Comparison of ENCODE assay signal across 14 cellular contexts in genomic region chr2:67389286-67389685, GRCh38. TPM values are rescaled to one million over a fixed set of nuclear protein-coding genes. Genes with fewer than 3 reads are reported as not detected.
DNase-seq lines count a peak whose midpoint lies in the region; ATAC-seq and TF ChIP-seq lines count a peak whose summit lies in the region.
"Had no signal": no experiment of that assay in that cellular context is flagged by ENCODE, and none has a peak within 500 bp of the region (broad histone marks: within the 10 kb centered on the region; RNA-seq: fewer than 3 reads in every experiment).

No MANE protein-coding gene starts in this region.

- no peaks in the 10 kb centered on the region for H3K36me3 ChIP-seq in right atrium auricular region
- no peaks in the 10 kb centered on the region for H3K36me3 ChIP-seq in heart left ventricle
- no peaks in the 10 kb centered on the region for H3K36me3 ChIP-seq in endodermal cell (ENCODE audit: control insufficient read depth, insufficient read depth, low read length)
- no peaks in the 10 kb centered on the region for H3K36me3 ChIP-seq in lower lobe of right lung
- H3K36me3 ChIP-seq: pancreas, Peyer's patch had no signal

- H3K27me3 ChIP-seq in right atrium auricular region: no peaks in the 10 kb centered on the region
- H3K27me3 ChIP-seq in heart left ventricle: no peaks in the 10 kb centered on the region
- no peaks in the 10 kb centered on the region for H3K27me3 ChIP-seq in endodermal cell (ENCODE audit: control insufficient read depth, insufficient read depth, low read length, poor library complexity, severe bottlenecking)
- no peaks in the 10 kb centered on the region for H3K27me3 ChIP-seq in lower lobe of right lung (ENCODE audit: low read depth)
- H3K27me3 ChIP-seq: pancreas, Peyer's patch had no signal

- no peak for DNase-seq in right atrium auricular region (ENCODE audit: low spot score)
- no peak for DNase-seq in heart left ventricle
- no peak for DNase-seq in endodermal cell
- no peak for DNase-seq in lower lobe of right lung
- DNase-seq in GDM1 (lab: John Stamatoyannopoulos, UW): no peak
- no peak for DNase-seq in KBM-7
- DNase-seq: NCI-H2171; pancreas; Peyer's patch; stimulated activated CD4-positive, alpha-beta T cell treated with anti-CD3 and anti-CD28 coated beads, Interleukin-4, amount 100 ng/mL, for 4 hours had no signal

- no peak overlapping the region for H3K4me3 ChIP-seq in right atrium auricular region
- H3K4me3 ChIP-seq in heart left ventricle: no peak overlapping the region
- no peak overlapping the region for H3K4me3 ChIP-seq in endodermal cell (ENCODE audit: low read length)
- no peak overlapping the region for H3K4me3 ChIP-seq in lower lobe of right lung
- H3K4me3 ChIP-seq: pancreas, Peyer's patch had no signal

- no peaks in the 10 kb centered on the region for H3K27me3 Mint-ChIP-seq in endodermal cell (ENCODE audit: insufficient read depth)
- H3K27me3 Mint-ChIP-seq: activated T-helper 17 cell treated with anti-CD3 and anti-CD28 coated beads, Interleukin-2, amount 50 U/mL, for 72 hours had no signal

- intact Hi-C loops in heart left ventricle (cut with DNase I): no loop called here
- intact Hi-C loops in lower lobe of right lung (cut with DNase I): no loop called here

- WGBS in heart left ventricle, 4 donors: 48 to 67% (median 55%) methylated on average over 2 of the region's 2 CpGs
- 84 to 86% methylated on average over 1 of the region's 2 CpGs for WGBS in endodermal cell (ENCODE audit: insufficient coverage in 1 of 2, insufficient read length in 1 of 2), 2 experiments

- peaks cover 6% of the 10 kb centered on the region for H3K36me3 Mint-ChIP-seq in endodermal cell (ENCODE audit: low read depth)

- H3K9me3 ChIP-seq in right atrium auricular region (no peaks in the 10 kb centered on the region), heart left ventricle (no peaks in the 10 kb centered on the region), endodermal cell (ENCODE audit: control insufficient read depth, low read length) (no peaks in the 10 kb centered on the region), lower lobe of right lung (no peaks in the 10 kb centered on the region)
- H3K9me3 ChIP-seq: pancreas, Peyer's patch had no signal

- H3K27ac ChIP-seq in right atrium auricular region (peak overlapping the region; percentile 5 to 35), heart left ventricle (peak overlapping the region in 3 of 12 donors; percentile 4 to 33 (median 5)), endodermal cell (ENCODE audit: low read depth, low read length) (no peak overlapping the region), lower lobe of right lung (peak overlapping the region; percentile 63)
- H3K27ac ChIP-seq: VCaP had no signal

- H3K4me1 ChIP-seq in right atrium auricular region: peaks cover 0 to 10% of the 10 kb centered on the region in 2 donors
- peaks cover 0 to 16% (median 0%) of the 10 kb centered on the region in 12 donors for H3K4me1 ChIP-seq in heart left ventricle
- no peaks in the 10 kb centered on the region for H3K4me1 ChIP-seq in endodermal cell (ENCODE audit: control insufficient read depth, insufficient read depth, low read length)
- H3K4me1 ChIP-seq in lower lobe of right lung: peaks cover 5% of the 10 kb centered on the region
- H3K4me1 ChIP-seq: pancreas, Peyer's patch had no signal

- TF ChIP-seq CTCF in right atrium auricular region (IDR thresholded peaks at IDR 0.05): no peak
- no peak for TF ChIP-seq CTCF in heart left ventricle (IDR thresholded peaks at IDR 0.05)
- no peak for TF ChIP-seq CTCF in endodermal cell (conservative IDR thresholded peaks at IDR 0.05)
- TF ChIP-seq CTCF in lower lobe of right lung (IDR thresholded peaks at IDR 0.05): no peak

- H3K9me3 Mint-ChIP-seq in endodermal cell: no peaks in the 10 kb centered on the region
- H3K9me3 Mint-ChIP-seq: activated T-helper 17 cell treated with anti-CD3 and anti-CD28 coated beads, Interleukin-2, amount 50 U/mL, for 72 hours had no signal

- H3K4me1 Mint-ChIP-seq in endodermal cell: peaks cover 14% of the 10 kb centered on the region
- H3K4me1 Mint-ChIP-seq: activated T-helper 17 cell treated with anti-CD3 and anti-CD28 coated beads, Interleukin-2, amount 50 U/mL, for 72 hours had no signal

- in situ Hi-C loops in KBM-7 (cut with MboI; ENCODE audit: low pct_unique_long_range_greater_than_20kb, low sequenced_read_pairs): no loop called here

- no peak overlapping the region for H3K4me3 Mint-ChIP-seq in endodermal cell
- H3K4me3 Mint-ChIP-seq: activated T-helper 17 cell treated with anti-CD3 and anti-CD28 coated beads, Interleukin-2, amount 50 U/mL, for 72 hours had no signal

- no peak for ATAC-seq in heart left ventricle
- ATAC-seq in lower lobe of right lung: no peak
- no peak for ATAC-seq in HG03378 (IDR thresholded peaks at IDR 0.05; ENCODE audit: unreplicated experiment)
- no peak for ATAC-seq in GM21515 (IDR thresholded peaks at IDR 0.05; ENCODE audit: unreplicated experiment)
- ATAC-seq: activated T-helper 17 cell treated with anti-CD3 and anti-CD28 coated beads, Interleukin-2, amount 50 U/mL, for 72 hours had no signal

- H3K27ac Mint-ChIP-seq in endodermal cell: peak overlapping the region; percentile 92
- H3K27ac Mint-ChIP-seq: activated T-helper 17 cell treated with anti-CD3 and anti-CD28 coated beads, Interleukin-2, amount 50 U/mL, for 72 hours had no signal

- no peak for TF ChIP-seq POLR2A in heart left ventricle (IDR thresholded peaks at IDR 0.05)

- no peak overlapping the region for H3K9ac ChIP-seq in endodermal cell (ENCODE audit: extremely low read depth, low read length, poor library complexity, severe bottlenecking)

RNA-seq across cellular contexts. Expression of gene ETAA1, which starts 7.8 kb away (rescaled TPM):
- total RNA-seq in right atrium auricular region: 1 to 10 TPM; 7.0 to 7.7 TPM
- total RNA-seq in heart left ventricle: 1 to 10 TPM; 4.4 to 7.8 (median 5.3) TPM
- 1 to 10 TPM; 4.1 to 5.8 TPM for polyA plus RNA-seq in heart left ventricle
- total RNA-seq in endodermal cell: 10 to 100 TPM; 18.9 to 21.3 TPM
- 21.2 TPM for polyA plus RNA-seq in endodermal cell (2013, experiment 1 of 2)
- polyA plus RNA-seq in endodermal cell (2013, experiment 2 of 2): 22.5 TPM
- total RNA-seq in lower lobe of right lung: 13.6 TPM
